In genomic region chr12:4829161-4829792, GRCh38 we compare ENCODE assay signal across 10 cellular contexts.
A peak's percentile ranks its signal among the peaks of the same experiment; 100 is the strongest.
DNase-seq lines count a peak whose midpoint lies in the region; ATAC-seq, FAIRE-seq and TF ChIP-seq lines count a peak whose summit lies in the region.
"Had no signal": no experiment of that assay in that cellular context is flagged by ENCODE, and none has a peak within 500 bp of the region (broad histone marks: within the 10 kb centered on the region; RNA-seq: fewer than 3 reads in every experiment).

No MANE protein-coding gene starts in this region.

- peak; percentile 81 for ATAC-seq in GM19463 (IDR thresholded peaks at IDR 0.05; ENCODE audit: unreplicated experiment)
- ATAC-seq in HG03159 (IDR thresholded peaks at IDR 0.05; ENCODE audit: unreplicated experiment) = peak; percentile 83
- peak; percentile 76 to 90 for ATAC-seq in activated naive CD4-positive, alpha-beta T cell treated with anti-CD3 and anti-CD28 coated beads, Interleukin-2, amount 50 U/mL, for 72 hours

- no peak overlapping the region for H3K4me3 Mint-ChIP-seq in neural progenitor cell

- H3K36me3 ChIP-seq in neural progenitor cell = no peaks in the 10 kb centered on the region
- H3K36me3 ChIP-seq: right lobe of liver had no signal

- FAIRE-seq in GM12891 (lab: Jason Lieb, UNC) = no peak
- FAIRE-seq: frontal cortex had no signal

- H3F3A ChIP-seq in neural progenitor cell (ENCODE audit: low read depth) = no peaks in the 10 kb centered on the region

- peak overlapping the region; percentile 83 to 85 for H3K27ac Mint-ChIP-seq in activated naive CD4-positive, alpha-beta T cell treated with anti-CD3 and anti-CD28 coated beads, Interleukin-2, amount 50 U/mL, for 72 hours
- H3K27ac Mint-ChIP-seq in neural progenitor cell = no peak overlapping the region

- no peak overlapping the region for H2AFZ ChIP-seq in neural progenitor cell (replicated peaks)

- H3K27me3 Mint-ChIP-seq in neural progenitor cell (ENCODE audit: insufficient read depth, low read depth) = peaks cover 2% of the 10 kb centered on the region

- peaks cover 14% of the 10 kb centered on the region for H3K4me1 ChIP-seq in neural progenitor cell
- H3K4me1 ChIP-seq: right lobe of liver had no signal

- TF ChIP-seq CTCF in neural progenitor cell (IDR thresholded peaks at IDR 0.05) = no peak

- H3K4me2 ChIP-seq in neural progenitor cell = no peak overlapping the region

- H3K27ac ChIP-seq in neural progenitor cell = no peak overlapping the region
- H3K27ac ChIP-seq: right lobe of liver had no signal

- intact Hi-C loops in cardiac septum (cut with DNase I) = no loop called here

- DNase-seq in GM12891 (ENCODE audit: insufficient read length, low spot score) (peak; percentile 47), KG1 (lab: John Stamatoyannopoulos, UW) (no peak), neural progenitor cell (ENCODE audit: low spot score) (no peak), COLO829 (ENCODE audit: low spot score) (no peak), cardiac septum (ENCODE audit: low spot score) (no peak)
- DNase-seq in activated naive CD4-positive, alpha-beta T cell treated with anti-CD3 and anti-CD28 coated beads, Interleukin-2, amount 50 U/mL, for 72 hours (ENCODE audit: low spot score in 2 of 2) = no peak
- DNase-seq: right lobe of liver had no signal

- peaks cover 0 to 9% of the 10 kb centered on the region in 2 donors for H3K9me3 Mint-ChIP-seq in activated naive CD4-positive, alpha-beta T cell treated with anti-CD3 and anti-CD28 coated beads, Interleukin-2, amount 50 U/mL, for 72 hours
- H3K9me3 Mint-ChIP-seq in neural progenitor cell = no peaks in the 10 kb centered on the region

- no peaks in the 10 kb centered on the region for H3K27me3 ChIP-seq in neural progenitor cell
- H3K27me3 ChIP-seq: right lobe of liver had no signal

- no peak overlapping the region for H3K4me3 ChIP-seq in neural progenitor cell
- H3K4me3 ChIP-seq: right lobe of liver had no signal

- no peaks in the 10 kb centered on the region for H3K9me3 ChIP-seq in neural progenitor cell (ENCODE audit: low read depth)
- H3K9me3 ChIP-seq: right lobe of liver had no signal

- peaks cover 16% of the 10 kb centered on the region for H3K4me1 Mint-ChIP-seq in neural progenitor cell

- TF ChIP-seq POLR2A in GM12891 (IDR thresholded peaks at IDR 0.05; ENCODE audit: low read depth, low read length) = peak; percentile 67; the same call in 1 of the 2 replicates

- no peaks in the 10 kb centered on the region for H4K20me1 ChIP-seq in neural progenitor cell (ENCODE audit: low read depth)

- H3K9ac ChIP-seq in neural progenitor cell = no peak overlapping the region

- no peaks in the 10 kb centered on the region for H3K79me2 ChIP-seq in neural progenitor cell (ENCODE audit: low read depth)

- peaks cover 4 to 17% of the 10 kb centered on the region in 2 donors for H3K36me3 Mint-ChIP-seq in activated naive CD4-positive, alpha-beta T cell treated with anti-CD3 and anti-CD28 coated beads, Interleukin-2, amount 50 U/mL, for 72 hours
- H3K36me3 Mint-ChIP-seq in neural progenitor cell = no peaks in the 10 kb centered on the region

TF ChIP-seq in GM12891, 5 proteins besides CTCF, POLR2A, EP300 and RAD21:
- TF ChIP-seq TAF1 (IDR thresholded peaks at IDR 0.05; ENCODE audit: low read depth, low read length) (peak; percentile 35; the same call in 1 of the 2 replicates), POU2F2 (IDR thresholded peaks at IDR 0.05; ENCODE audit: low read depth, low read length) (peak; percentile 87), SPI1 (IDR thresholded peaks at IDR 0.05; ENCODE audit: low read depth, low read length) (peak; percentile 87), PAX5 (IDR thresholded peaks at IDR 0.05; ENCODE audit: insufficient read depth, low read length, severe bottlenecking) (no peak), POLR2AphosphoS5 (IDR thresholded peaks at IDR 0.05; ENCODE audit: low read depth, low read length) (0 out of 2 replicates have a peak, but pooled peaks have one; percentile 43)
